27 cellular contexts compared by ENCODE assay signal in genomic region chr11:113023986-113024385, GRCh38.
"Had no signal": no experiment of that assay in that cellular context is flagged by ENCODE, and none has a peak within 500 bp of the region (broad histone marks: within the 10 kb centered on the region; RNA-seq: fewer than 3 reads in every experiment).

No MANE protein-coding gene starts in this region.

- H3K27me3 ChIP-seq: SJCRH30 had no signal

- H3K36me3 ChIP-seq: SJCRH30 had no signal

- H2AFZ ChIP-seq: PC-9 had no signal

- H3K4me2 ChIP-seq: PC-9 had no signal

- H3K27ac ChIP-seq: PC-9, RWPE1, SJCRH30, SK-N-MC had no signal

- H3K9me3 ChIP-seq: SJCRH30 had no signal

- DNase-seq: Karpas-422, MM.1S, NCI-H1092, NCI-H1105, NCI-H1417 treated with DMSO at 0.1 percent for 48 hours, NCI-H1436 treated with DMSO at 0.1 percent for 48 hours, NCI-H187, NCI-H1930, NCI-H2029 treated with DMSO at 0.1 percent for 48 hours, NCI-H2081 treated with DMSO at 0.1 percent for 48 hours, NCI-H2107, NCI-H2171, NCI-H226, NCI-H510A, NCI-H526, NCI-H748 treated with DMSO at 0.1 percent for 48 hours, NCI-H82, PC-9, SHP77, SIG-M5, SJCRH30, T-cell had no signal

- ATAC-seq: Panc1, Right ventricle myocardium inferior, SK-N-SH treated with all-trans-retinoic acid at 6 μM for 48 hours, T-cell had no signal

- H3K4me3 ChIP-seq: PC-9, SJCRH30 had no signal
